15 cellular contexts compared by ENCODE assay signal in the genomic region with DNA sequence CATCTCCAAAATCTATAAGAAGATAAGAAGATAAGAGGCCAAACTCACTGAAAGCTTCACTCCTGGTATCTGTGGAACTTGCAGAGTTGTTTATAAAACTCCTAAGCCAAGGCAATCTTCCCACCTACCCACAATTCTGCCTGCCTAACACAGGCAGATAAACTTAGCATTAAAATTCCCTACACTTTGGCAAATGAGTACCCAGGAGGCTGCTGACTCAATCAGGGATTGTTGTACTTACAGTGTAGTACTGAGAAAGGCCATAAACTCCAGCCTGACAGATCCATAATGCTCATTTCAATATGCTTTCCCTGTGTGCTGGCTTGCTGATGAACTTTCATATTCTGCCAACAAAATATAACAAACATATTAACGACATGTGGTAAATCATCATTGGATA.
"Had no signal": no experiment of that assay in that cellular context is flagged by ENCODE, and none has a peak within 500 bp of the region (broad histone marks: within the 10 kb centered on the region; RNA-seq: fewer than 3 reads in every experiment).

No MANE protein-coding gene starts in this region.

- H3K27ac ChIP-seq: heart left ventricle, parathyroid adenoma, uterus had no signal

- H3K4me3 ChIP-seq: breast epithelium, heart left ventricle, uterus had no signal

- DNase-seq: activated CD4-positive, alpha-beta T cell treated with anti-CD3 and anti-CD28 coated beads, Interleukin-2, amount 10 ng/mL, durations not matched to agents 7 days and 5 days; activated CD8-positive, alpha-beta memory T cell treated with anti-CD3 and anti-CD28 coated beads for 24 hours; activated naive CD4-positive, alpha-beta T cell; activated naive CD8-positive, alpha-beta T cell treated with anti-CD3 and anti-CD28 coated beads, Interleukin-2, amount 10 ng/mL, durations not matched to agents 7 days and 5 days; anterior cingulate cortex; effector memory CD4-positive, alpha-beta T cell; foreskin melanocyte; heart left ventricle; naive thymus-derived CD8-positive, alpha-beta T cell; T-helper 17 cell; uterus had no signal

- H3K9me3 ChIP-seq: uterus had no signal

- H3K36me3 ChIP-seq: breast epithelium, heart left ventricle, uterus had no signal

- H3K9ac ChIP-seq: parathyroid adenoma had no signal

- H3K27me3 ChIP-seq: breast epithelium, heart left ventricle, uterus had no signal

- H3K4me1 ChIP-seq: breast epithelium, heart left ventricle, parathyroid adenoma, uterus had no signal

- ATAC-seq: heart left ventricle; left lobe of liver; naive thymus-derived CD8-positive, alpha-beta T cell; stimulated activated effector memory CD8-positive, alpha-beta T cell treated with anti-CD3 and anti-CD28 coated beads, Interleukin-12 subunit alpha, Interleukin-12 subunit beta, amount 100 ng/mL, for 72 hours; T-helper 17 cell had no signal
